ENCODE assay signal across 8 cellular contexts in genomic region chr11:12044799-12045198, GRCh38. TPM values are rescaled to one million over a fixed set of nuclear protein-coding genes. Genes with fewer than 3 reads are reported as not detected.
DNase-seq lines count a peak whose midpoint lies in the region; TF ChIP-seq lines count a peak whose summit lies in the region.

No MANE protein-coding gene starts in this region.

- H3K27me3 ChIP-seq in AG04450 (ENCODE audit: control insufficient read depth, insufficient read depth, low read length) (no peaks in the 10 kb centered on the region), OCI-LY3 (ENCODE audit: low read depth, low read length) (no peaks in the 10 kb centered on the region), esophagus muscularis mucosa (no peaks in the 10 kb centered on the region), prostate gland (replicated peaks; ENCODE audit: insufficient read depth) (no peaks in the 10 kb centered on the region)

- H3K9ac ChIP-seq in OCI-LY3 (ENCODE audit: low read length): no peak overlapping the region

- H3K4me3 ChIP-seq in AG04450 (ENCODE audit: low read depth, low read length): no peak overlapping the region; the same call in 1 of the 2 replicates
- no peak overlapping the region for H3K4me3 ChIP-seq in OCI-LY3 (ENCODE audit: low read length)
- no peak overlapping the region for H3K4me3 ChIP-seq in esophagus muscularis mucosa
- H3K4me3 ChIP-seq in prostate gland: no peak overlapping the region

- POLR2A ChIA-PET in AG04450 (lab: Yijun Ruan, JAX): interaction anchor here (0.8 to 1.2 kb wide), 5 partner anchors 36 to 245 kb away, joined by 3 to 4 read pairs (median 3); partner anchors contain the start of gene DKK3

- DNase-seq in AG04450 (ENCODE audit: low read depth, low spot score) (no peak), esophagus muscularis mucosa (ENCODE audit: extremely low spot score) (no peak), prostate gland (ENCODE audit: low spot score) (no peak), DMS 273 (lab: John Stamatoyannopoulos, UW; ENCODE audit: unreplicated experiment) (no peak), NCI-H2196 treated with DMSO at 0.1 percent for 48 hours (lab: John Stamatoyannopoulos, UW; ENCODE audit: unreplicated experiment) (no peak), NCI-H345 (lab: John Stamatoyannopoulos, UW) (no peak)
- no peak for DNase-seq in activated CD4-positive, CD25-positive, alpha-beta regulatory T cell (lab: John Stamatoyannopoulos, UW)

- H3K4me1 ChIP-seq in OCI-LY3 (ENCODE audit: low read length) (peaks cover 6% of the 10 kb centered on the region; the same call in 1 of the 2 replicates), esophagus muscularis mucosa (peaks cover 12 to 48% (median 30%) of the 10 kb centered on the region in 4 donors), prostate gland (replicated peaks) (no peaks in the 10 kb centered on the region)

- intact Hi-C loops in esophagus muscularis mucosa (cut with DNase I) (loop anchor here (2.0 to 5.0 kb wide), 3 partner anchors 67 to 246 kb away; no protein-coding TSS in a partner anchor), prostate gland (cut with DNase I) (loop anchor here (2.0 kb wide), 2 partner anchors 114 to 246 kb away; no protein-coding TSS in a partner anchor)

- TF ChIP-seq CTCF in AG04450 (IDR thresholded peaks at IDR 0.05; ENCODE audit: low read depth, low read length): no peak
- TF ChIP-seq CTCF in OCI-LY3 (IDR thresholded peaks at IDR 0.05; ENCODE audit: low read depth, low read length): no peak
- no peak for TF ChIP-seq CTCF in esophagus muscularis mucosa (IDR thresholded peaks at IDR 0.05)
- TF ChIP-seq CTCF in prostate gland (IDR thresholded peaks at IDR 0.05): no peak

- CTCF ChIA-PET in AG04450 (lab: Charles Lee): interaction anchor here (0.5 to 6.1 kb wide), 41 partner anchors 8 to 286 kb away, joined by 3 to 205 read pairs (median 4); no protein-coding TSS in a partner anchor

- H3K79me2 ChIP-seq in OCI-LY3 (ENCODE audit: low read length): no peaks in the 10 kb centered on the region

- no peaks in the 10 kb centered on the region for H4K20me1 ChIP-seq in OCI-LY3 (ENCODE audit: insufficient read depth, low read length)

- H3K27ac ChIP-seq in AG04450 (ENCODE audit: low read depth, low read length) (peak overlapping the region; percentile 96), OCI-LY3 (ENCODE audit: low read length) (no peak overlapping the region), esophagus muscularis mucosa (replicated peaks in 1 of 4) (peak overlapping the region; percentile 77 to 82 (median 80)), prostate gland (peak overlapping the region; percentile 67 to 71)

- H3K4me2 ChIP-seq in OCI-LY3 (ENCODE audit: low read length): peak overlapping the region; percentile 51

- peak overlapping the region; percentile 20 for H2AFZ ChIP-seq in OCI-LY3 (ENCODE audit: low read depth, low read length)

- TF ChIP-seq EP300 in esophagus muscularis mucosa (IDR thresholded peaks at IDR 0.05): no peak

- TF ChIP-seq POLR2A in esophagus muscularis mucosa (IDR thresholded peaks at IDR 0.05; ENCODE audit: low read depth) (no peak), prostate gland (IDR thresholded peaks at IDR 0.05) (no peak)

- peaks cover 6% of the 10 kb centered on the region for H3K9me3 ChIP-seq in AG04450 (ENCODE audit: control insufficient read depth, insufficient read depth, low read length)
- H3K9me3 ChIP-seq in OCI-LY3 (ENCODE audit: insufficient read depth, low read length): no peaks in the 10 kb centered on the region
- no peaks in the 10 kb centered on the region for H3K9me3 ChIP-seq in esophagus muscularis mucosa
- no peaks in the 10 kb centered on the region for H3K9me3 ChIP-seq in prostate gland

- WGBS in esophagus muscularis mucosa: 82% methylated on average over 8 of the region's 8 CpGs
- 81% methylated on average over 8 of the region's 8 CpGs for WGBS in prostate gland

- no peaks in the 10 kb centered on the region for H3K36me3 ChIP-seq in OCI-LY3 (replicated peaks; ENCODE audit: low read depth, low read length)
- no peaks in the 10 kb centered on the region for H3K36me3 ChIP-seq in esophagus muscularis mucosa
- H3K36me3 ChIP-seq in prostate gland: no peaks in the 10 kb centered on the region

RNA-seq across cellular contexts. Expression of gene DKK3, which starts 36.4 kb away (rescaled TPM):
- 928 and 935 TPM in 2 replicates for polyA plus RNA-seq in AG04450 (2011; rRNA removed)
- polyA minus RNA-seq in AG04450 (2011; rRNA and poly(A)+ RNA removed): 350 and 365 TPM in 2 replicates
- total RNA-seq in esophagus muscularis mucosa (100 to 1,000 TPM in 2 of 4 donors, 10 to 100 TPM in 2; 94.3 to 191 (median 127) TPM), prostate gland (100 to 1,000 TPM; 160 to 273 TPM)
